In genomic region chr12:19846561-19846960, GRCh38 we compare ENCODE assay signal across 15 cellular contexts.
DNase-seq lines count a peak whose midpoint lies in the region; ATAC-seq and TF ChIP-seq lines count a peak whose summit lies in the region.
"Had no signal": no experiment of that assay in that cellular context is flagged by ENCODE, and none has a peak within 500 bp of the region (broad histone marks: within the 10 kb centered on the region; RNA-seq: fewer than 3 reads in every experiment).

No MANE protein-coding gene starts in this region.

- no peak overlapping the region for H3K4me2 ChIP-seq in PC-9

- POLR2A ChIA-PET in PC-9 (lab: Charles Lee; ENCODE audit: unreplicated experiment), result no interaction called here

- H3K27me3 Mint-ChIP-seq in activated T-helper 2 cell treated with anti-CD3 and anti-CD28 coated beads, Interferon-gamma antibody, Interleukin-2, Interleukin-4, amounts not matched to agents 10 μg/mL and 5 μg/mL and 100 μg/mL, durations not matched to agents 14 hours and 24 hours and 36 hours (ENCODE audit: low read depth), result no peaks in the 10 kb centered on the region
- peaks cover 16 to 17% of the 10 kb centered on the region in 2 donors for H3K27me3 Mint-ChIP-seq in effector memory CD8-positive, alpha-beta T cell

- no peak overlapping the region for H2AFZ ChIP-seq in PC-9

- H3K27ac ChIP-seq in cardiac muscle cell (peak overlapping the region; percentile 19), foreskin keratinocyte (no peak overlapping the region), transverse colon (peak overlapping the region; percentile 46 to 69 (median 64)), PC-9 (no peak overlapping the region)

- peaks cover 3% of the 10 kb centered on the region for H3K36me3 Mint-ChIP-seq in activated T-helper 2 cell treated with anti-CD3 and anti-CD28 coated beads, Interferon-gamma antibody, Interleukin-2, Interleukin-4, amounts not matched to agents 10 μg/mL and 5 μg/mL and 100 μg/mL, durations not matched to agents 14 hours and 24 hours and 36 hours (ENCODE audit: low read depth)
- H3K36me3 Mint-ChIP-seq in effector memory CD8-positive, alpha-beta T cell (ENCODE audit: insufficient read depth), result no peaks in the 10 kb centered on the region

- TF ChIP-seq CTCF in cardiac muscle cell (IDR thresholded peaks at IDR 0.05; ENCODE audit: low read depth, low read length) (no peak), foreskin keratinocyte (conservative IDR thresholded peaks at IDR 0.05) (no peak), transverse colon (IDR thresholded peaks at IDR 0.05) (no peak), PC-9 (conservative IDR thresholded peaks at IDR 0.05) (no peak)

- no peak overlapping the region for H3K4me3 Mint-ChIP-seq in activated T-helper 2 cell treated with anti-CD3 and anti-CD28 coated beads, Interferon-gamma antibody, Interleukin-2, Interleukin-4, amounts not matched to agents 10 μg/mL and 5 μg/mL and 100 μg/mL, durations not matched to agents 14 hours and 24 hours and 36 hours (ENCODE audit: low read depth)
- no peak overlapping the region for H3K4me3 Mint-ChIP-seq in effector memory CD8-positive, alpha-beta T cell

- WGBS in transverse colon (ENCODE audit: low coverage in 1 of 2), 2 donors, result 36 to 49% methylated on average over 3 of the region's 3 CpGs

- DNase-seq in cardiac muscle cell (ENCODE audit: low read depth in 1 of 2, low spot score in 1 of 2) (peak in 1 of 2 donors; percentile 82), cardiac septum (ENCODE audit: low spot score) (no peak), foreskin keratinocyte (peak in 1 of 2 donors; percentile 59), transverse colon (no peak), PC-9 (no peak), NCI-H345 (lab: John Stamatoyannopoulos, UW) (no peak)
- no peak for DNase-seq in activated T-helper 2 cell treated with anti-CD3 and anti-CD28 coated beads, Interferon-gamma antibody, Interleukin-2, Interleukin-4, amounts not matched to agents 10 μg/mL and 5 μg/mL and 100 μg/mL, durations not matched to agents 14 hours and 24 hours and 36 hours (ENCODE audit: low spot score)
- DNase-seq in effector memory CD8-positive, alpha-beta T cell, result no peak
- DNase-seq: activated CD4-positive, alpha-beta T cell treated with anti-CD3 and anti-CD28 coated beads for 1 hour; activated effector memory CD4-positive, alpha-beta T cell treated with Interleukin-2 at 50 U/mL for 16 hours; DND-41; dorsolateral prefrontal cortex; hypothalamus; NCI-H2081; SHP77 treated with DMSO at 0.1 percent for 48 hours had no signal

- H3K9me3 Mint-ChIP-seq in activated T-helper 2 cell treated with anti-CD3 and anti-CD28 coated beads, Interferon-gamma antibody, Interleukin-2, Interleukin-4, amounts not matched to agents 10 μg/mL and 5 μg/mL and 100 μg/mL, durations not matched to agents 14 hours and 24 hours and 36 hours, result peaks cover 20% of the 10 kb centered on the region
- H3K9me3 Mint-ChIP-seq in effector memory CD8-positive, alpha-beta T cell, result no peaks in the 10 kb centered on the region

- no peak for TF ChIP-seq EP300 in transverse colon (IDR thresholded peaks at IDR 0.05; ENCODE audit: low read depth)

- no peaks in the 10 kb centered on the region for H3K79me2 ChIP-seq in PC-9 (ENCODE audit: low read depth)

- H3K4me1 Mint-ChIP-seq in activated T-helper 2 cell treated with anti-CD3 and anti-CD28 coated beads, Interferon-gamma antibody, Interleukin-2, Interleukin-4, amounts not matched to agents 10 μg/mL and 5 μg/mL and 100 μg/mL, durations not matched to agents 14 hours and 24 hours and 36 hours (ENCODE audit: low read depth), result peaks cover 11% of the 10 kb centered on the region
- H3K4me1 Mint-ChIP-seq in effector memory CD8-positive, alpha-beta T cell (ENCODE audit: low read depth in 2 of 2), result no peaks in the 10 kb centered on the region

- peak; percentile 69 for ATAC-seq in foreskin keratinocyte
- no peak for ATAC-seq in effector memory CD8-positive, alpha-beta T cell (replicated peaks)

- no peaks in the 10 kb centered on the region for H4K20me1 ChIP-seq in PC-9 (ENCODE audit: insufficient read depth)

- H3K36me3 ChIP-seq in cardiac muscle cell, result no peaks in the 10 kb centered on the region
- no peaks in the 10 kb centered on the region for H3K36me3 ChIP-seq in transverse colon
- no peaks in the 10 kb centered on the region for H3K36me3 ChIP-seq in PC-9 (ENCODE audit: low read depth)

- H3K9me2 ChIP-seq in PC-9 (ENCODE audit: insufficient read depth), result no peaks in the 10 kb centered on the region

- H3K4me3 ChIP-seq in cardiac muscle cell, result no peak overlapping the region
- no peak overlapping the region for H3K4me3 ChIP-seq in transverse colon
- H3K4me3 ChIP-seq in PC-9, result no peak overlapping the region
- H3K4me3 ChIP-seq: dorsolateral prefrontal cortex had no signal

- H3K27me3 ChIP-seq in cardiac muscle cell (no peaks in the 10 kb centered on the region), foreskin keratinocyte (no peaks in the 10 kb centered on the region), transverse colon (no peaks in the 10 kb centered on the region), PC-9 (ENCODE audit: insufficient read depth, low read depth) (no peaks in the 10 kb centered on the region)
- H3K27me3 ChIP-seq: dorsolateral prefrontal cortex had no signal

- peak overlapping the region; percentile 14 for H3K27ac Mint-ChIP-seq in activated T-helper 2 cell treated with anti-CD3 and anti-CD28 coated beads, Interferon-gamma antibody, Interleukin-2, Interleukin-4, amounts not matched to agents 10 μg/mL and 5 μg/mL and 100 μg/mL, durations not matched to agents 14 hours and 24 hours and 36 hours
- H3K27ac Mint-ChIP-seq in effector memory CD8-positive, alpha-beta T cell, result no peak overlapping the region

- H3K9me3 ChIP-seq in cardiac muscle cell (ENCODE audit: low read depth) (no peaks in the 10 kb centered on the region), transverse colon (no peaks in the 10 kb centered on the region), PC-9 (ENCODE audit: insufficient read depth, low read depth) (no peaks in the 10 kb centered on the region)

- intact Hi-C loops in cardiac septum (cut with DNase I) (loop anchor here (5.0 kb wide), 3 partner anchors 46 to 89 kb away; no protein-coding TSS in a partner anchor), transverse colon (cut with DNase I; ENCODE audit: low total_unique reads) (loop anchor here (5.0 kb wide), 1 partner anchor 761 kb away; no protein-coding TSS in a partner anchor), PC-9 (cut with micrococcal nuclease; ENCODE audit: unreplicated experiment) (no loop called here)
- intact Hi-C loops in activated T-helper 2 cell treated with anti-CD3 and anti-CD28 coated beads, Interferon-gamma antibody, Interleukin-2, Interleukin-4, amounts not matched to agents 10 μg/mL and 5 μg/mL and 100 μg/mL, durations not matched to agents 14 hours and 24 hours and 36 hours (cut with micrococcal nuclease), result no loop called here

- no peak for TF ChIP-seq POLR2A in transverse colon (IDR thresholded peaks at IDR 0.05)

- CTCF ChIA-PET in PC-9 (lab: Charles Lee), result no interaction called here

- H3K4me1 ChIP-seq in cardiac muscle cell (ENCODE audit: low read depth), result peaks cover 7% of the 10 kb centered on the region
- H3K4me1 ChIP-seq in foreskin keratinocyte, result no peaks in the 10 kb centered on the region
- H3K4me1 ChIP-seq in transverse colon, result peaks cover 0 to 8% (median 0%) of the 10 kb centered on the region in 4 donors
- no peaks in the 10 kb centered on the region for H3K4me1 ChIP-seq in PC-9 (replicated peaks; ENCODE audit: insufficient read depth)

- H3F3A ChIP-seq in PC-9 (ENCODE audit: insufficient read depth, low read depth), result no peaks in the 10 kb centered on the region

- BruUV-seq in PC-9 (replicated peaks; lab: Mats Ljungman, UMichigan), result no TSS peak

- in situ Hi-C loops in transverse colon (cut with MboI; ENCODE audit: low pct_ligation_motif_present in 1 of 4, low pct_unique_long_range_greater_than_20kb in 1 of 4, low sequenced_read_pairs in 3 of 4), result no loop called here

Comparison
In these comparisons a context has a peak if more than half of its experiments do, and no peak if none do; other contexts are left out.
1. H3K27ac ChIP-seq: peak in cardiac muscle cell (single experiment) and transverse colon (4 of 4); none in foreskin keratinocyte (single experiment) and PC-9 (single experiment).
2. intact Hi-C loops: an anchor here in cardiac septum (5.0 kb wide) and transverse colon (5.0 kb wide); none called in activated T-helper 2 cell treated with anti-CD3 and anti-CD28 coated beads, Interferon-gamma antibody, Interleukin-2, Interleukin-4, amounts not matched to agents 10 μg/mL and 5 μg/mL and 100 μg/mL, durations not matched to agents 14 hours and 24 hours and 36 hours and PC-9.